Comparison of ENCODE assay signal across 8 cellular contexts in the genomic region with DNA sequence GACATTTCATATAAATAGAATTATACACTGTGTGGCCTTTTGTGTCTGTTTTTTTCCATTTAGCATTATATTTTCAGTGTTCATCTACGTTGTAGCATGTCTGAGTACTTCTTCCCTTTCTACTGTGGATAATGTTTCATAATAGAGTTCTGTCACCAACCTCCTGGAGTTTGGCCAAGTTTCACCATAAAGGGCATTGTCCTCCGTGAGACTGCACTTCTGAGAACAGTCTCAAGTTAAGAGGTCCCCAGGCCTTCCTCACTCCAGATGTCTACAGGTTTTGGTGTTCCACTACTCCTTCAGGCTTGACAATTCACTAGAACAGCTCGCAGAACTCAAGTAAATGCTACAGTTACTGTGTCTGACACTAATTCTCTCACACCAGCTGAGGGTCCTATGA. TPM values are rescaled to one million over a fixed set of nuclear protein-coding genes. Genes with fewer than 3 reads are reported as not detected.
DNase-seq lines count a peak whose midpoint lies in the region; ATAC-seq and TF ChIP-seq lines count a peak whose summit lies in the region.
"Had no signal": no experiment of that assay in that cellular context is flagged by ENCODE, and none has a peak within 500 bp of the region (broad histone marks: within the 10 kb centered on the region; RNA-seq: fewer than 3 reads in every experiment).

No MANE protein-coding gene starts in this region.

- H3K27ac ChIP-seq in testis: peak overlapping the region; percentile 66 to 86
- H3K27ac ChIP-seq: 22Rv1 had no signal

- no peaks in the 10 kb centered on the region for H3K36me3 ChIP-seq in testis (ENCODE audit: low read depth, missing control alignments)

- no peak for TF ChIP-seq POLR2A in testis (IDR thresholded peaks at IDR 0.05)

- no peaks in the 10 kb centered on the region for H3K9me3 ChIP-seq in testis

- H3K4me1 ChIP-seq in testis: peaks cover 23% of the 10 kb centered on the region

- DNase-seq in DMS53 (lab: John Stamatoyannopoulos, UW): peak; percentile 11
- no peak for DNase-seq in DMS53 treated with DMSO at 0.1 percent for 48 hours (lab: John Stamatoyannopoulos, UW; ENCODE audit: unreplicated experiment)
- DNase-seq in head of caudate nucleus: peak in 23 of 42 donors; percentile 12 to 77 (median 38)
- peak; percentile 77 for DNase-seq in testis
- DNase-seq: stimulated activated CD4-positive, alpha-beta T cell treated with anti-CD3 and anti-CD28 coated beads, Interleukin-4, amount 100 ng/mL, for 1 hour had no signal

- 49 to 62% methylated on average over 3 of the region's 3 CpGs for WGBS in testis, 2 donors

- H3K27me3 ChIP-seq in testis: no peaks in the 10 kb centered on the region

- H3K4me3 ChIP-seq in testis: no peak overlapping the region

- ATAC-seq in GM19463 (IDR thresholded peaks at IDR 0.05; ENCODE audit: unreplicated experiment) (no peak), HG02588 (IDR thresholded peaks at IDR 0.05; ENCODE audit: unreplicated experiment) (no peak)

- intact Hi-C loops in head of caudate nucleus (cut with DNase I) (no loop called here), testis (cut with DNase I; ENCODE audit: low total_unique reads) (no loop called here)

- no peak for TF ChIP-seq CTCF in testis (IDR thresholded peaks at IDR 0.05)

RNA-seq across cellular contexts. Expression of gene SLC35A4, which starts 30.9 kb away (rescaled TPM):
- 100 to 1,000 TPM in 1 of 2 donors, 10 to 100 TPM in 1; 84.3 to 105 TPM for total RNA-seq in testis
- polyA plus RNA-seq in testis (ENCODE audit: insufficient read depth, low read depth, low replicate concordance): 97.0 TPM

RNA-seq across cellular contexts. Expression of gene APBB3, which starts 31.1 kb away (rescaled TPM):
- 100 to 1,000 TPM; 122 to 129 TPM for total RNA-seq in testis
- polyA plus RNA-seq in testis (ENCODE audit: insufficient read depth, low read depth, low replicate concordance): 73.1 TPM

RNA-seq across cellular contexts. Expression of gene CD14, which starts 37.4 kb away (rescaled TPM):
- 10 to 100 TPM; 23.7 to 41.1 TPM for total RNA-seq in testis
- 40.5 TPM for polyA plus RNA-seq in testis (ENCODE audit: insufficient read depth, low read depth, low replicate concordance)

RNA-seq across cellular contexts. Expression of gene SRA1, which starts 38.3 kb away (rescaled TPM):
- total RNA-seq in testis: 10 to 100 TPM; 43.1 to 51.3 TPM
- polyA plus RNA-seq in testis (ENCODE audit: insufficient read depth, low read depth, low replicate concordance): 49.0 TPM

RNA-seq across cellular contexts. Expression of gene TMCO6, which starts 43.7 kb away (rescaled TPM):
- total RNA-seq in testis: 100 to 1,000 TPM in 1 of 2 donors, 10 to 100 TPM in 1; 58.0 to 103 TPM
- 34.5 TPM for polyA plus RNA-seq in testis (ENCODE audit: insufficient read depth, low read depth, low replicate concordance)
